Comparison of ENCODE assay signal across 1 cellular context in genomic region chr19:50349277-50350057, GRCh38.
TF ChIP-seq lines count a peak whose summit lies in the region.

No MANE protein-coding gene starts in this region.

TF ChIP-seq in HepG2, 621 proteins besides CTCF, POLR2A, EP300 and RAD21 (continued from another document and continues in another):
- no peak for TF ChIP-seq ZFP37 (CRISPR knock-in tag; IDR thresholded peaks at IDR 0.05; ENCODE audit: borderline replicate concordance)
- no peak for TF ChIP-seq ATRX (CRISPR knock-in tag; IDR thresholded peaks at IDR 0.05; ENCODE audit: borderline replicate concordance)
- TF ChIP-seq ZNF703 (CRISPR knock-in tag; IDR thresholded peaks at IDR 0.05; ENCODE audit: borderline replicate concordance): no peak
- TF ChIP-seq XBP1 (CRISPR knock-in tag; IDR thresholded peaks at IDR 0.05): no peak
- no peak for TF ChIP-seq SSRP1 (CRISPR knock-in tag; IDR thresholded peaks at IDR 0.05)
- no peak for TF ChIP-seq SYNCRIP (IDR thresholded peaks at IDR 0.05; ENCODE audit: insufficient read depth, low read depth, low read length)
- no peak for TF ChIP-seq AHR (CRISPR knock-in tag; IDR thresholded peaks at IDR 0.05)
- TF ChIP-seq HBP1 (CRISPR knock-in tag; IDR thresholded peaks at IDR 0.05; ENCODE audit: low read depth): no peak
- TF ChIP-seq POLR2G (IDR thresholded peaks at IDR 0.05; ENCODE audit: low read depth, low read length): peak; percentile 46; the same call in 1 of the 2 replicates
- TF ChIP-seq ZNF724P (CRISPR knock-in tag; IDR thresholded peaks at IDR 0.05; ENCODE audit: borderline replicate concordance): no peak
- no peak for TF ChIP-seq ZNF225 (CRISPR knock-in tag; IDR thresholded peaks at IDR 0.05)
- no peak for TF ChIP-seq KLF15 (CRISPR knock-in tag; IDR thresholded peaks at IDR 0.05; ENCODE audit: borderline replicate concordance)
- no peak for TF ChIP-seq ARHGAP35 (CRISPR knock-in tag; IDR thresholded peaks at IDR 0.05; ENCODE audit: borderline replicate concordance)
- no peak for TF ChIP-seq SRSF1 (optimal IDR thresholded peaks at IDR 0.05; ENCODE audit: low read depth, low read length)
- TF ChIP-seq ZFP36 (IDR thresholded peaks at IDR 0.05; ENCODE audit: borderline replicate concordance, low read depth, low read length, partially characterized antibody): no peak
- TF ChIP-seq JUN (CRISPR knock-in tag; IDR thresholded peaks at IDR 0.05): no peak
- no peak for TF ChIP-seq USF2 (IDR thresholded peaks at IDR 0.05; ENCODE audit: low read depth, low read length)
- TF ChIP-seq USF2 (CRISPR knock-in tag; IDR thresholded peaks at IDR 0.05; ENCODE audit: borderline replicate concordance): no peak
- TF ChIP-seq POGK (CRISPR knock-in tag; conservative IDR thresholded peaks at IDR 0.05): no peak
- TF ChIP-seq ZBTB25 (CRISPR knock-in tag; IDR thresholded peaks at IDR 0.05): no peak
- no peak for TF ChIP-seq ZNF18 (CRISPR knock-in tag; IDR thresholded peaks at IDR 0.05; ENCODE audit: insufficient replicate concordance)
- no peak for TF ChIP-seq TBX3 (IDR thresholded peaks at IDR 0.05; ENCODE audit: borderline replicate concordance)
- TF ChIP-seq ZNF609 (CRISPR knock-in tag; IDR thresholded peaks at IDR 0.05; ENCODE audit: borderline replicate concordance): 0 out of 2 replicates have a peak, but pooled peaks have one; percentile 25
- TF ChIP-seq FOXC1 (CRISPR knock-in tag; IDR thresholded peaks at IDR 0.05; ENCODE audit: borderline replicate concordance): no peak
- no peak for TF ChIP-seq HMG20B (CRISPR knock-in tag; conservative IDR thresholded peaks at IDR 0.05)
- TF ChIP-seq ZFY (CRISPR knock-in tag; IDR thresholded peaks at IDR 0.05): peak; percentile 78
- no peak for TF ChIP-seq TOPORS (CRISPR knock-in tag; IDR thresholded peaks at IDR 0.05)
- TF ChIP-seq ZNF333 (CRISPR knock-in tag; IDR thresholded peaks at IDR 0.05; ENCODE audit: borderline replicate concordance): no peak
- no peak for TF ChIP-seq ZNF597 (CRISPR knock-in tag; IDR thresholded peaks at IDR 0.05)
- no peak for TF ChIP-seq GPN1 (CRISPR knock-in tag; IDR thresholded peaks at IDR 0.05; ENCODE audit: borderline replicate concordance)
- no peak for TF ChIP-seq TCF7 (IDR thresholded peaks at IDR 0.05; ENCODE audit: low read depth)
- no peak for TF ChIP-seq ZC3H13 (CRISPR knock-in tag; IDR thresholded peaks at IDR 0.05)
- TF ChIP-seq TEAD3 (CRISPR knock-in tag; optimal IDR thresholded peaks at IDR 0.05; ENCODE audit: borderline replicate concordance): peak; percentile 38
- TF ChIP-seq ZNF639 (CRISPR knock-in tag; conservative IDR thresholded peaks at IDR 0.05): no peak
- no peak for TF ChIP-seq RBFOX2 (IDR thresholded peaks at IDR 0.05; ENCODE audit: low read depth, low read length)
- no peak for TF ChIP-seq KMT2B (CRISPR knock-in tag; IDR thresholded peaks at IDR 0.05)
- no peak; the same call in 1 of the 2 replicates for TF ChIP-seq HOMEZ (CRISPR knock-in tag; IDR thresholded peaks at IDR 0.05; ENCODE audit: low read depth)
- no peak for TF ChIP-seq ZNF160 (CRISPR knock-in tag; IDR thresholded peaks at IDR 0.05)
- TF ChIP-seq RAD51 (IDR thresholded peaks at IDR 0.05; ENCODE audit: borderline replicate concordance): no peak
- no peak for TF ChIP-seq ZMYM2 (CRISPR knock-in tag; IDR thresholded peaks at IDR 0.05)
- TF ChIP-seq TBX2 (CRISPR knock-in tag; IDR thresholded peaks at IDR 0.05; ENCODE audit: borderline replicate concordance): 0 out of 2 replicates have a peak, but pooled peaks have one; percentile 18
- no peak for TF ChIP-seq ZNF512B (CRISPR knock-in tag; IDR thresholded peaks at IDR 0.05; ENCODE audit: borderline replicate concordance)
- no peak for TF ChIP-seq PPARG (CRISPR knock-in tag; conservative IDR thresholded peaks at IDR 0.05)
- no peak for TF ChIP-seq RCOR2 (CRISPR knock-in tag; IDR thresholded peaks at IDR 0.05)
- TF ChIP-seq ZNF773 (CRISPR knock-in tag; IDR thresholded peaks at IDR 0.05; ENCODE audit: borderline replicate concordance): no peak
